ENCODE assay signal across 8 cellular contexts in genomic region chr3:38136807-38137614, GRCh38. TPM values are rescaled to one million over a fixed set of nuclear protein-coding genes. Genes with fewer than 3 reads are reported as not detected.
DNase-seq lines count a peak whose midpoint lies in the region; ATAC-seq lines count a peak whose summit lies in the region.

ACAA1 (minus strand) TSS chr3:38137127; CDS start chr3:38137035, 92 bp downstream.

- DNase-seq in COLO668 (lab: John Stamatoyannopoulos, UW; ENCODE audit: unreplicated experiment) (peak; percentile 96), HT1080 (ENCODE audit: low read depth) (peak; percentile 99), NOMO-1 treated with DMSO at 0.1 percent for 48 hours (lab: John Stamatoyannopoulos, UW; ENCODE audit: unreplicated experiment) (peak; percentile 99), medulla oblongata (ENCODE audit: extremely low spot score) (peak; percentile 99)
- DNase-seq in activated CD8-positive, alpha-beta memory T cell treated with anti-CD3 and anti-CD28 coated beads for 4 hours (ENCODE audit: low read depth in 2 of 2), result peak; percentile 96 to 97
- peak; percentile 95 to 96 (median 96) for DNase-seq in effector memory CD4-positive, alpha-beta T cell
- peak; percentile 97 for DNase-seq in stimulated activated CD8-positive, alpha-beta memory T cell treated with anti-CD3 and anti-CD28 coated beads, Interleukin-12 subunit alpha, Interleukin-12 subunit beta, amount 100 ng/mL, for 1 hour (ENCODE audit: low read depth)

- no peaks in the 10 kb centered on the region for H3K27me3 ChIP-seq in effector memory CD4-positive, alpha-beta T cell (replicated peaks; ENCODE audit: control insufficient read depth, insufficient read depth, low read length, poor library complexity, severe bottlenecking)

- H3K4me3 ChIP-seq in effector memory CD4-positive, alpha-beta T cell (ENCODE audit: insufficient read depth, low read depth, low read length, poor library complexity, severe bottlenecking), result peak within 1 kb of the TSS; percentile 80

- peak; percentile 89 for ATAC-seq in GM21360 (IDR thresholded peaks at IDR 0.05; ENCODE audit: unreplicated experiment)

- H3K4me1 ChIP-seq in effector memory CD4-positive, alpha-beta T cell (ENCODE audit: control insufficient read depth, insufficient read depth, low read length, poor library complexity, severe bottlenecking), result peaks cover 34% of the 10 kb centered on the region

- H3K36me3 ChIP-seq in effector memory CD4-positive, alpha-beta T cell (ENCODE audit: control insufficient read depth, insufficient read depth, low read length), result peaks cover 33% of the 10 kb centered on the region

- H3K27ac ChIP-seq in effector memory CD4-positive, alpha-beta T cell (ENCODE audit: insufficient read depth, low read length, poor library complexity, severe bottlenecking), result peak within 1 kb of the TSS; percentile 85

- no peaks in the 10 kb centered on the region for H3K9me3 ChIP-seq in effector memory CD4-positive, alpha-beta T cell (ENCODE audit: control insufficient read depth, low read length)

RNA-seq across cellular contexts. Expression of gene ACAA1, which starts in this region (rescaled TPM):
- total RNA-seq in HT1080 (2014; rRNA removed; shearing (Covaris generic)), result 9.2 and 14.2 TPM in 2 replicates
- polyA plus RNA-seq in HT1080 (2015; cell fraction: cytosol; rRNA removed), result 23.8 and 29.5 TPM in 2 replicates
- polyA plus RNA-seq in HT1080 (2015; cell fraction: nucleus; rRNA removed), result 56.6 and 57.3 TPM in 2 replicates

Comparison
In these comparisons a context has a peak if more than half of its experiments do, and no peak if none do; other contexts are left out.
1. Peak in every context shown above with its lines: DNase-seq, ATAC-seq, H3K4me3 ChIP-seq and H3K27ac ChIP-seq.